ENCODE assay signal across 16 cellular contexts in the genomic region with DNA sequence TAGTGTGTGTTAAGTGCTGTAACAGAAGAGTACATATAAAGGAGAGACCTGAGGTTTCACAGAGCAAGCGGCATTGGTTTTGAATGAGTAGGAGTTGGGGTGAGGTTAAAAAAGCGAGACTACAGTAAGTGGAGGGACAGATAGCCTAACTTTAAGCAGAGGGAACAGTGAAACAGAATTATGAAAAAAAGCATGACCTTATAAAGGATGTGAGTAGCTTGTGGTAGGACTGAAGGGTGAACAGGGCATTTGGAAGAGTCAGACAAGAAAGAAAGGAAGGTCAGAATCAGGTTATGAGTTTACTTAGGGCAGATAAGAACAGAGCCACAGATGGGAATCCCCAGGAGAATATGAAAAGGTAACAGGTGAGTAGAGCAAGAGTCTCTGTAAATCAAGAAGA. TPM values are rescaled to one million over a fixed set of nuclear protein-coding genes. Genes with fewer than 3 reads are reported as not detected.
A peak's percentile ranks its signal among the peaks of the same experiment; 100 is the strongest.
DNase-seq lines count a peak whose midpoint lies in the region; ATAC-seq lines count a peak whose summit lies in the region.
"Had no signal": no experiment of that assay in that cellular context is flagged by ENCODE, and none has a peak within 500 bp of the region (broad histone marks: within the 10 kb centered on the region; RNA-seq: fewer than 3 reads in every experiment).

No MANE protein-coding gene starts in this region.

- peaks cover 7% of the 10 kb centered on the region for H3K36me3 Mint-ChIP-seq in activated T-helper 1 cell treated with anti-CD3 and anti-CD28 coated beads, Interleukin-12 subunit alpha, Interleukin-12 subunit beta, Interleukin-2, Interleukin-4 antibody, amounts not matched to agents 30 ng/mL and 10 ng/mL and 1 ng/mL, durations not matched to agents 14 hours and 24 hours and 36 hours (ENCODE audit: low read depth)

- peaks cover 8% of the 10 kb centered on the region for H3K4me1 Mint-ChIP-seq in activated T-helper 1 cell treated with anti-CD3 and anti-CD28 coated beads, Interleukin-12 subunit alpha, Interleukin-12 subunit beta, Interleukin-2, Interleukin-4 antibody, amounts not matched to agents 30 ng/mL and 10 ng/mL and 1 ng/mL, durations not matched to agents 14 hours and 24 hours and 36 hours (ENCODE audit: low read depth)

- H3K27me3 Mint-ChIP-seq in activated T-helper 1 cell treated with anti-CD3 and anti-CD28 coated beads, Interleukin-12 subunit alpha, Interleukin-12 subunit beta, Interleukin-2, Interleukin-4 antibody, amounts not matched to agents 30 ng/mL and 10 ng/mL and 1 ng/mL, durations not matched to agents 14 hours and 24 hours and 36 hours (ENCODE audit: insufficient read depth): no peaks in the 10 kb centered on the region
- H3K27me3 Mint-ChIP-seq: effector memory CD8-positive, alpha-beta T cell; stimulated activated naive CD8-positive, alpha-beta T cell treated with anti-CD3 and anti-CD28 coated beads, Interleukin-15, Interleukin-2, amounts not matched to agents 100 ng/mL and 50 ng/mL, for 24 hours had no signal

- DNase-seq in activated T-helper 1 cell treated with anti-CD3 and anti-CD28 coated beads, Interleukin-12 subunit alpha, Interleukin-12 subunit beta, Interleukin-2, Interleukin-4 antibody, amounts not matched to agents 30 ng/mL and 10 ng/mL and 1 ng/mL, durations not matched to agents 14 hours and 24 hours and 36 hours (ENCODE audit: low spot score): no peak
- DNase-seq in head of caudate nucleus: no peak
- no peak for DNase-seq in NCI-H226
- DNase-seq in NCI-H2196 treated with DMSO at 0.1 percent for 48 hours (lab: John Stamatoyannopoulos, UW; ENCODE audit: unreplicated experiment): no peak
- DNase-seq in NCI-H1417 (lab: John Stamatoyannopoulos, UW): no peak
- DNase-seq: activated CD4-positive, alpha-beta T cell treated with anti-CD3 and anti-CD28 coated beads for 48 hours; activated effector memory CD4-positive, alpha-beta T cell treated with Interleukin-2 at 50 U/mL for 16 hours; brain microvascular endothelial cell; effector memory CD8-positive, alpha-beta T cell; immature natural killer cell; mesendoderm; NCI-H1092 had no signal

- no peak overlapping the region for H3K4me3 Mint-ChIP-seq in activated T-helper 1 cell treated with anti-CD3 and anti-CD28 coated beads, Interleukin-12 subunit alpha, Interleukin-12 subunit beta, Interleukin-2, Interleukin-4 antibody, amounts not matched to agents 30 ng/mL and 10 ng/mL and 1 ng/mL, durations not matched to agents 14 hours and 24 hours and 36 hours
- H3K4me3 Mint-ChIP-seq: effector memory CD8-positive, alpha-beta T cell; immature natural killer cell; stimulated activated naive CD8-positive, alpha-beta T cell treated with anti-CD3 and anti-CD28 coated beads, Interleukin-15, Interleukin-2, amounts not matched to agents 100 ng/mL and 50 ng/mL, for 24 hours had no signal

- peak overlapping the region; percentile 32 for H3K27ac Mint-ChIP-seq in activated T-helper 1 cell treated with anti-CD3 and anti-CD28 coated beads, Interleukin-12 subunit alpha, Interleukin-12 subunit beta, Interleukin-2, Interleukin-4 antibody, amounts not matched to agents 30 ng/mL and 10 ng/mL and 1 ng/mL, durations not matched to agents 14 hours and 24 hours and 36 hours
- H3K27ac Mint-ChIP-seq: stimulated activated naive CD8-positive, alpha-beta T cell treated with anti-CD3 and anti-CD28 coated beads, Interleukin-15, Interleukin-2, amounts not matched to agents 100 ng/mL and 50 ng/mL, for 24 hours had no signal

- ATAC-seq in GM18502 (IDR thresholded peaks at IDR 0.05; ENCODE audit: poor library complexity, unreplicated experiment) (peak; percentile 72), GM21360 (IDR thresholded peaks at IDR 0.05; ENCODE audit: unreplicated experiment) (peak; percentile 61), HG02885 (IDR thresholded peaks at IDR 0.05; ENCODE audit: poor library complexity, unreplicated experiment) (peak; percentile 80)
- ATAC-seq: effector memory CD8-positive, alpha-beta T cell had no signal

- no peaks in the 10 kb centered on the region for H3K9me3 Mint-ChIP-seq in activated T-helper 1 cell treated with anti-CD3 and anti-CD28 coated beads, Interleukin-12 subunit alpha, Interleukin-12 subunit beta, Interleukin-2, Interleukin-4 antibody, amounts not matched to agents 30 ng/mL and 10 ng/mL and 1 ng/mL, durations not matched to agents 14 hours and 24 hours and 36 hours
- H3K9me3 Mint-ChIP-seq: effector memory CD8-positive, alpha-beta T cell; immature natural killer cell; stimulated activated naive CD8-positive, alpha-beta T cell treated with anti-CD3 and anti-CD28 coated beads, Interleukin-15, Interleukin-2, amounts not matched to agents 100 ng/mL and 50 ng/mL, for 24 hours had no signal

- intact Hi-C loops in activated T-helper 1 cell treated with anti-CD3 and anti-CD28 coated beads, Interleukin-12 subunit alpha, Interleukin-12 subunit beta, Interleukin-2, Interleukin-4 antibody, amounts not matched to agents 30 ng/mL and 10 ng/mL and 1 ng/mL, durations not matched to agents 14 hours and 24 hours and 36 hours (cut with micrococcal nuclease): no loop called here
- intact Hi-C loops in head of caudate nucleus (cut with DNase I): loop anchor here (5.0 kb wide), 1 partner anchor 148 kb away; no protein-coding TSS in a partner anchor

RNA-seq across cellular contexts. Expression of a gene that starts 22.5 kb away (rescaled TPM):
- total RNA-seq in activated T-helper 1 cell treated with anti-CD3 and anti-CD28 coated beads, Interleukin-12 subunit alpha, Interleukin-12 subunit beta, Interleukin-2, Interleukin-4 antibody, amounts not matched to agents 30 ng/mL and 10 ng/mL and 1 ng/mL, durations not matched to agents 14 hours and 24 hours and 36 hours: 11.1 and 11.3 TPM in 2 replicates

RNA-seq across cellular contexts. Expression of a gene that starts 23.5 kb away (rescaled TPM):
- 0.13 and 0.42 TPM in 2 replicates for total RNA-seq in activated T-helper 1 cell treated with anti-CD3 and anti-CD28 coated beads, Interleukin-12 subunit alpha, Interleukin-12 subunit beta, Interleukin-2, Interleukin-4 antibody, amounts not matched to agents 30 ng/mL and 10 ng/mL and 1 ng/mL, durations not matched to agents 14 hours and 24 hours and 36 hours
